13 cellular contexts compared by ENCODE assay signal in the genomic region with DNA sequence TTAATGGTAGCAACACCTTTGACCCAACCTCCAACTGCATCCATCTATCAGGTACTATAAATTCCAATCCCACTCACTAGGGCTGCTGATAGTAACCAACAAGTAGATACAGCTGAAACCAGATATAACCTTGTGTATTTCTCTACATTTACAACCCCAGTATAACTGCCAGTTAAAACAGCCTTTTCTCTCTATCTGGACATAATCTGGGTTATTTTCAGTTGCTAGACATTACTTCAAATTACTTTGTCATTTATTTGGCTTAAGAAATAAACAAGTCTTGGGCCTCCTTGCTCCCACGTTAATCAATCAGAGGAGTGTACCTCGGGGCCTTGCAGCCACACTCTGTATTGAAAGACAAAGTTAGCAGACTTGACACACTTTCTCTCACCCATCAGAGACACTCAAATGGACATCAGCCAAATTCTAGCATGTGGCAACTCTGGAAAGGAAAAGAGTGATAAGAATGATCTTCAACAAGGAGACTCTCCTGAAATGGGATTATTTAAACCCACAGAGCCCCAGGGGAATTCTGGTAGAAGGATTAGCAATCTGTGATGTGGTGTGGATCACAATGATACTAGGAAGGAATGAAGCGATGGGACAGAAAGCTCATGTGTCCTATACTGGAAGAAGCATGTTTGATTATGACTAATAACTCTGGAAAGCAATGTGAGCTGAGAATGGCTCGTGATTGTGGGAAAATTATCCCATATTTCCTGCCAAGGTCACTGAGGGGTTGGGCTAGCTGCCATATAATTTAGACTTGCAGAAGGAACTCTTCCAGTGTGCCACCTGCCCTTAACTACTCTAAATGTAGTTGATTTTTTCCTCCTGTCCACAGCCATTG.
DNase-seq lines count a peak whose midpoint lies in the region; ATAC-seq, FAIRE-seq and TF ChIP-seq lines count a peak whose summit lies in the region.
"Had no signal": no experiment of that assay in that cellular context is flagged by ENCODE, and none has a peak within 500 bp of the region (broad histone marks: within the 10 kb centered on the region; RNA-seq: fewer than 3 reads in every experiment).

No MANE protein-coding gene starts in this region.

- no peak overlapping the region for H3K27ac Mint-ChIP-seq in astrocyte (ENCODE audit: unreplicated experiment)
- H3K27ac Mint-ChIP-seq: activated T-helper 17 cell treated with anti-CD3 and anti-CD28 coated beads, Interleukin-2, amount 50 U/mL, for 72 hours; dendritic cell treated with granulocyte-macrophage colony-stimulating factor and Interleukin-4, amounts not matched to agents 40 ng/mL and 50 ng/mL, for 4 days had no signal

- H3K27me3 Mint-ChIP-seq in astrocyte (ENCODE audit: low read depth, unreplicated experiment) = no peaks in the 10 kb centered on the region
- H3K27me3 Mint-ChIP-seq: activated T-helper 17 cell treated with anti-CD3 and anti-CD28 coated beads, Interleukin-2, amount 50 U/mL, for 72 hours had no signal

- DNase-seq in HEK293T (ENCODE audit: extremely low spot score) = no peak
- peak; percentile 80 for DNase-seq in astrocyte (ENCODE audit: low read depth)
- DNase-seq in left ventricle myocardium inferior = no peak
- peak; percentile 64 for DNase-seq in stromal cell of bone marrow (ENCODE audit: low read depth)
- no peak for DNase-seq in MM.1S
- DNase-seq in effector CD8-positive, alpha-beta T cell (lab: John Stamatoyannopoulos, UW) = no peak
- DNase-seq: NCI-H146 had no signal

- no peaks in the 10 kb centered on the region for H3K9me2 ChIP-seq in MM.1S (replicated peaks; ENCODE audit: insufficient read depth, low read length)

- no peak overlapping the region for H3K4me3 Mint-ChIP-seq in astrocyte (ENCODE audit: unreplicated experiment)
- H3K4me3 Mint-ChIP-seq: activated T-helper 17 cell treated with anti-CD3 and anti-CD28 coated beads, Interleukin-2, amount 50 U/mL, for 72 hours; dendritic cell treated with granulocyte-macrophage colony-stimulating factor and Interleukin-4, amounts not matched to agents 40 ng/mL and 50 ng/mL, for 4 days had no signal

- no peaks in the 10 kb centered on the region for H3K79me2 ChIP-seq in astrocyte (ENCODE audit: insufficient read depth, low read length)
- no peaks in the 10 kb centered on the region for H3K79me2 ChIP-seq in MM.1S (ENCODE audit: low read length)

- peak overlapping the region; percentile 26 for H3K4me2 ChIP-seq in astrocyte (ENCODE audit: low read length)
- H3K4me2 ChIP-seq in MM.1S (ENCODE audit: low read depth, low read length) = no peak overlapping the region

- POLR2A ChIA-PET in HEK293T (lab: Yijun Ruan, JAX) = interaction anchor here (0.7 to 1.0 kb wide), 2 partner anchors 66 to 160 kb away, joined by 4 read pairs; no protein-coding TSS in a partner anchor

- no peaks in the 10 kb centered on the region for H3K36me3 Mint-ChIP-seq in astrocyte (ENCODE audit: low read depth, unreplicated experiment)

- no peaks in the 10 kb centered on the region for H3K9me3 Mint-ChIP-seq in astrocyte (ENCODE audit: unreplicated experiment)
- H3K9me3 Mint-ChIP-seq: activated T-helper 17 cell treated with anti-CD3 and anti-CD28 coated beads, Interleukin-2, amount 50 U/mL, for 72 hours; dendritic cell treated with granulocyte-macrophage colony-stimulating factor and Interleukin-4, amounts not matched to agents 40 ng/mL and 50 ng/mL, for 4 days had no signal

- H3K4me1 ChIP-seq in astrocyte (ENCODE audit: insufficient read depth, low read length) (peaks cover 36% of the 10 kb centered on the region), left ventricle myocardium inferior (peaks cover 67% of the 10 kb centered on the region), MM.1S (ENCODE audit: low read length) (no peaks in the 10 kb centered on the region)

- H3K27me3 ChIP-seq in astrocyte (ENCODE audit: insufficient read depth, low read length) = no peaks in the 10 kb centered on the region
- H3K27me3 ChIP-seq in left ventricle myocardium inferior (ENCODE audit: low read depth) = no peaks in the 10 kb centered on the region
- H3K27me3 ChIP-seq in MM.1S (replicated peaks; ENCODE audit: insufficient read depth, low read length) = no peaks in the 10 kb centered on the region

- no peak for TF ChIP-seq CTCF in astrocyte (IDR thresholded peaks at IDR 0.05; ENCODE audit: insufficient read depth, low read depth, low read length)
- TF ChIP-seq CTCF in left ventricle myocardium inferior (IDR thresholded peaks at IDR 0.05; ENCODE audit: borderline replicate concordance) = no peak
- TF ChIP-seq CTCF in MM.1S (IDR thresholded peaks at IDR 0.05; ENCODE audit: low read length) = no peak

- no peaks in the 10 kb centered on the region for H3F3A ChIP-seq in MM.1S (ENCODE audit: insufficient read depth, low read length)

- peaks cover 36% of the 10 kb centered on the region for H3K4me1 Mint-ChIP-seq in astrocyte (ENCODE audit: low read depth, unreplicated experiment)
- H3K4me1 Mint-ChIP-seq: activated T-helper 17 cell treated with anti-CD3 and anti-CD28 coated beads, Interleukin-2, amount 50 U/mL, for 72 hours had no signal

- H3K9me3 ChIP-seq in astrocyte (ENCODE audit: insufficient read depth, low read depth, low read length) (no peaks in the 10 kb centered on the region), left ventricle myocardium inferior (replicated peaks) (no peaks in the 10 kb centered on the region), MM.1S (replicated peaks; ENCODE audit: insufficient read depth, low read length) (no peaks in the 10 kb centered on the region)
- H3K9me3 ChIP-seq: neutrophil had no signal

- intact Hi-C loops in left ventricle myocardium inferior (cut with micrococcal nuclease) = no loop called here

- no peak overlapping the region for H2AFZ ChIP-seq in astrocyte (ENCODE audit: low read depth, low read length)
- H2AFZ ChIP-seq in MM.1S (ENCODE audit: low read length) = no peak overlapping the region

- H3K36me3 ChIP-seq in astrocyte (ENCODE audit: insufficient read depth, low read length) (no peaks in the 10 kb centered on the region), left ventricle myocardium inferior (peaks cover 6% of the 10 kb centered on the region), MM.1S (replicated peaks; ENCODE audit: insufficient read depth, low read length) (no peaks in the 10 kb centered on the region)
- H3K36me3 ChIP-seq: neutrophil had no signal

- peak overlapping the region; percentile 34 for H3K9ac ChIP-seq in astrocyte (ENCODE audit: low read length)
- no peak overlapping the region for H3K9ac ChIP-seq in MM.1S (ENCODE audit: low read length)

- FAIRE-seq in astrocyte (lab: Jason Lieb, UNC) = peak; percentile 83

- H4K20me1 ChIP-seq in astrocyte (ENCODE audit: insufficient read depth, low read length) = no peaks in the 10 kb centered on the region
- no peaks in the 10 kb centered on the region for H4K20me1 ChIP-seq in MM.1S (ENCODE audit: insufficient read depth, low read length)

- H3K27ac ChIP-seq in astrocyte (ENCODE audit: low read depth, low read length) (peak overlapping the region; percentile 24), left ventricle myocardium inferior (replicated peaks) (peak overlapping the region; percentile 69), MM.1S (ENCODE audit: low read length) (no peak overlapping the region)
- H3K27ac ChIP-seq: neutrophil, VCaP had no signal

- H3K4me3 ChIP-seq in astrocyte (ENCODE audit: insufficient read depth, low read depth, low read length) = no peak overlapping the region
- H3K4me3 ChIP-seq in left ventricle myocardium inferior = no peak overlapping the region
- H3K4me3 ChIP-seq in MM.1S (ENCODE audit: low read length) = no peak overlapping the region

- CTCF ChIA-PET in HEK293T (lab: Yijun Ruan, JAX) = interaction anchor here (1.1 kb wide), 1 partner anchor 245 kb away, joined by 3 read pairs; no protein-coding TSS in a partner anchor

- ATAC-seq in GM21423 (IDR thresholded peaks at IDR 0.05; ENCODE audit: unreplicated experiment) = no peak
- ATAC-seq: activated T-helper 17 cell treated with anti-CD3 and anti-CD28 coated beads, Interleukin-2, amount 50 U/mL, for 72 hours; Panc1 had no signal

TF ChIP-seq in HEK293T, 16 proteins besides CTCF, POLR2A, EP300 and RAD21:
- TF ChIP-seq NFRKB (IDR thresholded peaks at IDR 0.05) = no peak
- TF ChIP-seq FOXA1 (IDR thresholded peaks at IDR 0.05) = no peak
- TF ChIP-seq HDGF (IDR thresholded peaks at IDR 0.05; ENCODE audit: borderline replicate concordance) = no peak
- TF ChIP-seq ZNF384 (IDR thresholded peaks at IDR 0.05) = peak; percentile 18; the same call in 1 of the 2 replicates
- TF ChIP-seq L3MBTL2 (conservative IDR thresholded peaks at IDR 0.05) = no peak
- no peak for TF ChIP-seq FOXK2 (IDR thresholded peaks at IDR 0.05)
- TF ChIP-seq CTBP1 (IDR thresholded peaks at IDR 0.05; ENCODE audit: borderline replicate concordance) = peak; percentile 85
- no peak for TF ChIP-seq TARDBP (IDR thresholded peaks at IDR 0.05)
- no peak for TF ChIP-seq ELF4 (IDR thresholded peaks at IDR 0.05)
- TF ChIP-seq ARNT (IDR thresholded peaks at IDR 0.05) = no peak
- no peak for TF ChIP-seq SUZ12 (IDR thresholded peaks at IDR 0.05)
- no peak for TF ChIP-seq FOXM1 (IDR thresholded peaks at IDR 0.05; ENCODE audit: borderline replicate concordance)
- no peak for TF ChIP-seq SP1 (IDR thresholded peaks at IDR 0.05)
- no peak for TF ChIP-seq BHLHE40 (IDR thresholded peaks at IDR 0.05; ENCODE audit: borderline replicate concordance)
- TF ChIP-seq, protein P1, sequence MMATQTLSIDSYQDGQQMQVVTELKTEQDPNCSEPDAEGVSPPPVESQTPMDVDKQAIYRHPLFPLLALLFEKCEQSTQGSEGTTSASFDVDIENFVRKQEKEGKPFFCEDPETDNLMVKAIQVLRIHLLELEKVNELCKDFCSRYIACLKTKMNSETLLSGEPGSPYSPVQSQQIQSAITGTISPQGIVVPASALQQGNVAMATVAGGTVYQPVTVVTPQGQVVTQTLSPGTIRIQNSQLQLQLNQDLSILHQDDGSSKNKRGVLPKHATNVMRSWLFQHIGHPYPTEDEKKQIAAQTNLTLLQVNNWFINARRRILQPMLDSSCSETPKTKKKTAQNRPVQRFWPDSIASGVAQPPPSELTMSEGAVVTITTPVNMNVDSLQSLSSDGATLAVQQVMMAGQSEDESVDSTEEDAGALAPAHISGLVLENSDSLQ (IDR thresholded peaks at IDR 0.05) = peak; percentile 90
- TF ChIP-seq LEF1 (IDR thresholded peaks at IDR 0.05; ENCODE audit: borderline replicate concordance) = no peak

Comparison
In these comparisons a context has a peak if more than half of its experiments do, and no peak if none do; other contexts are left out.
1. DNase-seq: peak in astrocyte (single experiment) and stromal cell of bone marrow (single experiment); none in HEK293T (single experiment), left ventricle myocardium inferior (single experiment), MM.1S (single experiment) and effector CD8-positive, alpha-beta T cell (single experiment).